20 cellular contexts compared by ENCODE assay signal in genomic region chr2:97733341-97734035, GRCh38. TPM values are rescaled to one million over a fixed set of nuclear protein-coding genes. Genes with fewer than 3 reads are reported as not detected.
DNase-seq lines count a peak whose midpoint lies in the region; ATAC-seq, FAIRE-seq and TF ChIP-seq lines count a peak whose summit lies in the region.
"Had no signal": no experiment of that assay in that cellular context is flagged by ENCODE, and none has a peak within 500 bp of the region (broad histone marks: within the 10 kb centered on the region; RNA-seq: fewer than 3 reads in every experiment).

No MANE protein-coding gene starts in this region.

- no peaks in the 10 kb centered on the region for H3K36me3 ChIP-seq in kidney (ENCODE audit: control insufficient read depth in 1 of 2, insufficient read depth in 2 of 2, low read length in 2 of 2)

- no peak overlapping the region for H3K9ac ChIP-seq in kidney (ENCODE audit: low read length in 2 of 2)

- H3K27ac ChIP-seq in kidney (ENCODE audit: low read depth in 2 of 2, low read length in 2 of 2): no peak overlapping the region
- H3K27ac ChIP-seq: A549 had no signal

- no peaks in the 10 kb centered on the region for H3K4me1 ChIP-seq in kidney (ENCODE audit: control insufficient read depth in 1 of 2, insufficient read depth in 1 of 2, low read depth in 1 of 2, low read length in 2 of 2)
- H3K4me1 ChIP-seq: A549 had no signal

- DNase-seq in activated naive CD8-positive, alpha-beta T cell treated with anti-CD3 and anti-CD28 coated beads for 36 hours: no peak
- no peak for DNase-seq in activated naive CD8-positive, alpha-beta T cell treated with anti-CD3 and anti-CD28 coated beads, Interleukin-2, amount 50 U/mL, for 24 hours
- DNase-seq in HTR-8/SVneo (ENCODE audit: insufficient read length, low spot score) (no peak), kidney (peak; percentile 51)
- no peak for DNase-seq in stimulated activated effector memory CD8-positive, alpha-beta T cell treated with anti-CD3 and anti-CD28 coated beads, Interleukin-12 subunit alpha, Interleukin-12 subunit beta, amount 100 ng/mL, for 72 hours (ENCODE audit: low spot score in 2 of 2)
- no peak for DNase-seq in stimulated activated naive CD8-positive, alpha-beta T cell treated with anti-CD3 and anti-CD28 coated beads, Interleukin-15, Interleukin-2, amounts not matched to agents 100 U/mL and 50 U/mL, for 24 hours
- no peak for DNase-seq in activated naive CD4-positive, alpha-beta T cell (lab: John Stamatoyannopoulos, UW)
- DNase-seq: C1 segment of cervical spinal cord, COR-L47, DMS153, GOT3, Karpas-422, MM.1S, NCI-H1092 treated with DMSO at 0.1 percent for 48 hours, NCI-H187, NCI-H345, NCI-H69 had no signal

- TF ChIP-seq CTCF in kidney (IDR thresholded peaks at IDR 0.05; ENCODE audit: borderline replicate concordance, extremely low read depth, insufficient read depth): no peak

- H3K9me3 ChIP-seq in kidney (ENCODE audit: control insufficient read depth in 1 of 2, low read length in 2 of 2): peaks cover 5 to 6% of the 10 kb centered on the region in 2 donors

- H3K9me3 Mint-ChIP-seq in activated naive CD8-positive, alpha-beta T cell treated with anti-CD3 and anti-CD28 coated beads for 36 hours: peaks cover 5% of the 10 kb centered on the region
- H3K9me3 Mint-ChIP-seq in activated naive CD8-positive, alpha-beta T cell treated with anti-CD3 and anti-CD28 coated beads, Interleukin-2, amount 50 U/mL, for 24 hours: no peaks in the 10 kb centered on the region
- no peaks in the 10 kb centered on the region for H3K9me3 Mint-ChIP-seq in stimulated activated effector memory CD8-positive, alpha-beta T cell treated with anti-CD3 and anti-CD28 coated beads, Interleukin-12 subunit alpha, Interleukin-12 subunit beta, amount 100 ng/mL, for 72 hours

- H3K4me3 Mint-ChIP-seq in activated naive CD8-positive, alpha-beta T cell treated with anti-CD3 and anti-CD28 coated beads for 36 hours: no peak overlapping the region
- H3K4me3 Mint-ChIP-seq in activated naive CD8-positive, alpha-beta T cell treated with anti-CD3 and anti-CD28 coated beads, Interleukin-2, amount 50 U/mL, for 24 hours: no peak overlapping the region
- H3K4me3 Mint-ChIP-seq in stimulated activated effector memory CD8-positive, alpha-beta T cell treated with anti-CD3 and anti-CD28 coated beads, Interleukin-12 subunit alpha, Interleukin-12 subunit beta, amount 100 ng/mL, for 72 hours: no peak overlapping the region

- no peak overlapping the region for H3K4me3 ChIP-seq in kidney (ENCODE audit: low read length in 2 of 2)
- H3K4me3 ChIP-seq: A549 had no signal

- H3K36me3 Mint-ChIP-seq in activated naive CD8-positive, alpha-beta T cell treated with anti-CD3 and anti-CD28 coated beads for 36 hours: peaks cover 47% of the 10 kb centered on the region
- peaks cover 57% of the 10 kb centered on the region for H3K36me3 Mint-ChIP-seq in activated naive CD8-positive, alpha-beta T cell treated with anti-CD3 and anti-CD28 coated beads, Interleukin-2, amount 50 U/mL, for 24 hours (ENCODE audit: low read depth)
- H3K36me3 Mint-ChIP-seq in stimulated activated effector memory CD8-positive, alpha-beta T cell treated with anti-CD3 and anti-CD28 coated beads, Interleukin-12 subunit alpha, Interleukin-12 subunit beta, amount 100 ng/mL, for 72 hours: peaks cover 99% of the 10 kb centered on the region

- H3K27me3 Mint-ChIP-seq in activated naive CD8-positive, alpha-beta T cell treated with anti-CD3 and anti-CD28 coated beads for 36 hours: no peaks in the 10 kb centered on the region
- H3K27me3 Mint-ChIP-seq in activated naive CD8-positive, alpha-beta T cell treated with anti-CD3 and anti-CD28 coated beads, Interleukin-2, amount 50 U/mL, for 24 hours: no peaks in the 10 kb centered on the region

- ATAC-seq in activated naive CD8-positive, alpha-beta T cell treated with anti-CD3 and anti-CD28 coated beads, Interleukin-2, amount 50 U/mL, for 24 hours: no peak
- no peak for ATAC-seq in stimulated activated effector memory CD8-positive, alpha-beta T cell treated with anti-CD3 and anti-CD28 coated beads, Interleukin-12 subunit alpha, Interleukin-12 subunit beta, amount 100 ng/mL, for 72 hours
- no peak for ATAC-seq in HG02678 (IDR thresholded peaks at IDR 0.05; ENCODE audit: unreplicated experiment)
- ATAC-seq in stimulated activated naive CD8-positive, alpha-beta T cell treated with anti-CD3 and anti-CD28 coated beads, Interleukin-15, Interleukin-2, amounts not matched to agents 100 U/mL and 50 U/mL, for 24 hours: no peak
- ATAC-seq: A549 had no signal

- FAIRE-seq in HTR-8/SVneo (lab: Jason Lieb, UNC): peak; percentile 92
- FAIRE-seq in kidney (lab: Jason Lieb, UNC): no peak
- FAIRE-seq: A549, GM12892 had no signal

- intact Hi-C loops in kidney (cut with DNase I): no loop called here

- H3K4me1 Mint-ChIP-seq in activated naive CD8-positive, alpha-beta T cell treated with anti-CD3 and anti-CD28 coated beads for 36 hours: peaks cover 20% of the 10 kb centered on the region
- peaks cover 26% of the 10 kb centered on the region for H3K4me1 Mint-ChIP-seq in activated naive CD8-positive, alpha-beta T cell treated with anti-CD3 and anti-CD28 coated beads, Interleukin-2, amount 50 U/mL, for 24 hours
- peaks cover 53% of the 10 kb centered on the region for H3K4me1 Mint-ChIP-seq in stimulated activated effector memory CD8-positive, alpha-beta T cell treated with anti-CD3 and anti-CD28 coated beads, Interleukin-12 subunit alpha, Interleukin-12 subunit beta, amount 100 ng/mL, for 72 hours

- peak overlapping the region; percentile 39 for H3K27ac Mint-ChIP-seq in activated naive CD8-positive, alpha-beta T cell treated with anti-CD3 and anti-CD28 coated beads for 36 hours
- no peak overlapping the region for H3K27ac Mint-ChIP-seq in activated naive CD8-positive, alpha-beta T cell treated with anti-CD3 and anti-CD28 coated beads, Interleukin-2, amount 50 U/mL, for 24 hours
- peak overlapping the region; percentile 26 for H3K27ac Mint-ChIP-seq in stimulated activated effector memory CD8-positive, alpha-beta T cell treated with anti-CD3 and anti-CD28 coated beads, Interleukin-12 subunit alpha, Interleukin-12 subunit beta, amount 100 ng/mL, for 72 hours

RNA-seq across cellular contexts. Expression of gene ZAP70, which starts 20.1 kb away (rescaled TPM):
- total RNA-seq in activated naive CD8-positive, alpha-beta T cell treated with anti-CD3 and anti-CD28 coated beads for 36 hours: 100 to 1,000 TPM; 198 to 204 TPM
- 15.0 TPM for total RNA-seq in kidney
- 0.37 TPM for polyA plus RNA-seq in kidney (ENCODE audit: insufficient read depth, low read depth, low replicate concordance)

Comparison
In these comparisons a context has a peak if more than half of its experiments do, and no peak if none do; other contexts are left out.
1. RNA of gene ZAP70, which starts 20.1 kb away (total RNA-seq): 198 to 204 TPM in activated naive CD8-positive, alpha-beta T cell treated with anti-CD3 and anti-CD28 coated beads for 36 hours; 15.0 TPM in kidney (single experiment); every median in the first group is over 10 times any median in the second.